ENCODE assay signal across 10 cellular contexts in the genomic region with DNA sequence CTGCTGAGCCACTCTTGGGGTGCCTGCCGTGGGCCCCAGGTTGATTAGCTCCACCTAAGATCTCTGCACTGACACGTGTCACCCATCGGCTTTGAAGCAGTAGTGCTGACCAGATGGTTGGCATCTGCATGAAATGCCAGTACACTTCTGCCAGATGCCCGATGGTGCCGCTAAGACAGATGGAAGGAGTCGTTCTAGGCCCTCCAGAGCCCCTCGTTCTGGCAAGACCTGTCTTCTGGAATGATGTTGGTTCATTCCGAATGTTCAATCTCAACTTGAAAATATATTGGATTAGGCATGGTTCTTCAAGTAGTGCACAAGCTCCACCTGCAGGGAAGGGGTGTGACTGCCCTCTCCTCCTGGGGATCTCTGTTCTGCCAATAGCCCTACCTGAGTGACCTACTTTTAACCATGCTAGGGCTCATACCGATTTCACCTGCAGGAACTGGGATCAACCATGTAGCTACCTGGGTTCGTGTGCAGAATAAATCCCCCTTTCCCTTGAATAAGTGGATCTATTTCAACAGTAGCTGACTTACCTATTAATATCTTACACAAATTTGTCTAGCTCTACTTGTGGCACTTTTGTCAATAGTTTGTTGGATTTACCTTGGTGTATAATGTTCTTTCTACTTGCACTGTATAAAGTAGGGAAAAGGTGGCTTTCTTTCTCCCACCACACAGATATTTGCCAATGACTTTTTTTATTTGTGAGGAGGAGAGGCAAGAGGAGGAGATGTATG.
A peak's percentile ranks its signal among the peaks of the same experiment; 100 is the strongest.
DNase-seq lines count a peak whose midpoint lies in the region; ATAC-seq, FAIRE-seq and TF ChIP-seq lines count a peak whose summit lies in the region.
"Had no signal": no experiment of that assay in that cellular context is flagged by ENCODE, and none has a peak within 500 bp of the region (broad histone marks: within the 10 kb centered on the region; RNA-seq: fewer than 3 reads in every experiment).

No MANE protein-coding gene starts in this region.

- POLR2A ChIA-PET in H1 (lab: Charles Lee; ENCODE audit: partially characterized antibody), result interaction anchor here (1.0 kb wide), 1 partner anchor 9 kb away, joined by 3 read pairs; no protein-coding TSS in a partner anchor
- POLR2A ChIA-PET in CD4-positive, alpha-beta memory T cell (lab: Charles Lee; ENCODE audit: partially characterized antibody), result no interaction called here

- H3K27ac ChIP-seq in H1 (ENCODE audit: low read depth, low read length) (no peak overlapping the region), parathyroid adenoma (no peak overlapping the region)
- no peak overlapping the region for H3K27ac ChIP-seq in CD4-positive, alpha-beta memory T cell (ENCODE audit: low read depth, low read length)

- CTCF ChIA-PET in H1 (lab: Charles Lee; ENCODE audit: partially characterized antibody), result interaction anchor here (0.5 to 4.6 kb wide), 61 partner anchors 8 to 816 kb away, joined by 3 to 43 read pairs (median 4); partner anchors contain the start of gene REG1B
- CTCF ChIA-PET in CD4-positive, alpha-beta memory T cell (lab: Charles Lee; ENCODE audit: partially characterized antibody), result interaction anchor here (1.4 kb wide), 1 partner anchor 10 kb away, joined by 6 read pairs; no protein-coding TSS in a partner anchor

- no peak overlapping the region for H3K23ac ChIP-seq in H1 (ENCODE audit: insufficient read length)

- H4K5ac ChIP-seq in H1 (ENCODE audit: insufficient read length, low read depth, low read length), result no peak overlapping the region

- no peak overlapping the region for H3K9ac ChIP-seq in H1 (replicated peaks in 1 of 4; ENCODE audit: extremely low read depth in 1 of 4, low read depth in 3 of 4, low read length in 3 of 4)
- H3K9ac ChIP-seq in parathyroid adenoma, result no peak overlapping the region

- no peaks in the 10 kb centered on the region for H3K27me3 Mint-ChIP-seq in activated T-helper 17 cell treated with anti-CD3 and anti-CD28 coated beads, Interleukin-2, amount 50 U/mL, for 72 hours
- H3K27me3 Mint-ChIP-seq in CD4-positive, alpha-beta memory T cell, result no peaks in the 10 kb centered on the region
- H3K27me3 Mint-ChIP-seq: dendritic cell treated with granulocyte-macrophage colony-stimulating factor and Interleukin-4, amounts not matched to agents 40 ng/mL and 50 ng/mL, for 4 days had no signal

- no peak overlapping the region for H2AFZ ChIP-seq in H1 (ENCODE audit: low read length)
- H2AFZ ChIP-seq in parathyroid adenoma, result peak overlapping the region; percentile 48

- ATAC-seq in activated T-helper 17 cell treated with anti-CD3 and anti-CD28 coated beads, Interleukin-2, amount 50 U/mL, for 72 hours (replicated peaks), result no peak

- no peak overlapping the region for H3K27ac Mint-ChIP-seq in activated T-helper 17 cell treated with anti-CD3 and anti-CD28 coated beads, Interleukin-2, amount 50 U/mL, for 72 hours
- H3K27ac Mint-ChIP-seq in CD4-positive, alpha-beta memory T cell, result no peak overlapping the region
- H3K27ac Mint-ChIP-seq: dendritic cell treated with granulocyte-macrophage colony-stimulating factor and Interleukin-4, amounts not matched to agents 40 ng/mL and 50 ng/mL, for 4 days; mesothelial cell of epicardium had no signal

- intact Hi-C loops in CD4-positive, alpha-beta memory T cell (cut with micrococcal nuclease), result no loop called here

- no peak overlapping the region for H3K18ac ChIP-seq in H1 (ENCODE audit: extremely low read depth, low read length)

- no peaks in the 10 kb centered on the region for H3K23me2 ChIP-seq in H1 (ENCODE audit: low read depth, low read length)

- H3K4ac ChIP-seq in H1 (replicated peaks; ENCODE audit: insufficient read length, low read depth, low read length), result no peak overlapping the region

- H3K9me3 ChIP-seq in H1 (ENCODE audit: insufficient read depth in 2 of 2, low read depth in 1 of 2, low read length in 1 of 2) (no peaks in the 10 kb centered on the region), parathyroid adenoma (ENCODE audit: control insufficient read depth, low read length) (no peaks in the 10 kb centered on the region)
- no peaks in the 10 kb centered on the region for H3K9me3 ChIP-seq in CD4-positive, alpha-beta memory T cell (ENCODE audit: control insufficient read depth in 1 of 2, low read length in 2 of 2)

- peak; percentile 93 for FAIRE-seq in H1 (lab: Jason Lieb, UNC)

- no peak overlapping the region for H2BK5ac ChIP-seq in H1 (ENCODE audit: low read depth, low read length)

- no peaks in the 10 kb centered on the region for H3K4me1 Mint-ChIP-seq in activated T-helper 17 cell treated with anti-CD3 and anti-CD28 coated beads, Interleukin-2, amount 50 U/mL, for 72 hours
- no peaks in the 10 kb centered on the region for H3K4me1 Mint-ChIP-seq in CD4-positive, alpha-beta memory T cell

- no peak overlapping the region for H2BK20ac ChIP-seq in H1 (ENCODE audit: low read length)

- DNase-seq in EH (ENCODE audit: low read depth) (peak; percentile 13), NCI-H2227 treated with DMSO at 0.1 percent for 48 hours (lab: John Stamatoyannopoulos, UW) (peak; percentile 4), H1 (ENCODE audit: low read depth in 1 of 2, low spot score in 2 of 2) (peak; percentile 33 to 59), GM19238 (ENCODE audit: insufficient read length, low spot score) (no peak)
- no peak for DNase-seq in stimulated activated CD4-positive, alpha-beta T cell treated with anti-CD3 and anti-CD28 coated beads, Interleukin-2, amount 100 ng/mL, for 24 hours
- DNase-seq in CD4-positive, alpha-beta memory T cell, result no peak

- no peak for TF ChIP-seq EP300 in H1 (IDR thresholded peaks at IDR 0.05; ENCODE audit: borderline replicate concordance in 1 of 2, low read depth in 2 of 2, low read length in 2 of 2)

- TF ChIP-seq POLR2A in H1 (IDR thresholded peaks at IDR 0.05; ENCODE audit: control extremely low read depth in 1 of 2, low read depth in 2 of 2, low read length in 2 of 2), result no peak

- H3K36me3 ChIP-seq in H1 (ENCODE audit: control insufficient read depth in 2 of 4, insufficient read depth in 4 of 4, low read length in 3 of 4), result no peaks in the 10 kb centered on the region
- H3K36me3 ChIP-seq in parathyroid adenoma (ENCODE audit: control insufficient read depth, insufficient read depth, low read length), result no peaks in the 10 kb centered on the region
- no peaks in the 10 kb centered on the region for H3K36me3 ChIP-seq in CD4-positive, alpha-beta memory T cell (ENCODE audit: insufficient read depth, low read length)

- TF ChIP-seq CTCF in H1 (IDR thresholded peaks at IDR 0.05; ENCODE audit: control extremely low read depth in 1 of 3, insufficient read depth in 1 of 3, low read depth in 1 of 3, low read length in 3 of 3) (peak; percentile 67 to 87 (median 75)), parathyroid adenoma (IDR thresholded peaks at IDR 0.05) (peak; percentile 33)

- peak; percentile 92 to 93 for TF ChIP-seq RAD21 in H1 (IDR thresholded peaks at IDR 0.05 in 1 of 2, conservative IDR thresholded peaks at IDR 0.05 in 1 of 2; ENCODE audit: low read depth in 2 of 2, low read length in 2 of 2)

- no peaks in the 10 kb centered on the region for H3K36me3 Mint-ChIP-seq in activated T-helper 17 cell treated with anti-CD3 and anti-CD28 coated beads, Interleukin-2, amount 50 U/mL, for 72 hours (ENCODE audit: low read depth)
- no peaks in the 10 kb centered on the region for H3K36me3 Mint-ChIP-seq in CD4-positive, alpha-beta memory T cell
- H3K36me3 Mint-ChIP-seq: mesothelial cell of epicardium had no signal

- no peak overlapping the region for H3K56ac ChIP-seq in H1 (replicated peaks; ENCODE audit: insufficient read length, low read depth, low read length)

- no peaks in the 10 kb centered on the region for H3K79me1 ChIP-seq in H1 (ENCODE audit: low read depth, low read length)

- peak overlapping the region; percentile 66; the same call in 1 of the 2 replicates for H4K8ac ChIP-seq in H1 (ENCODE audit: extremely low read depth, insufficient read depth, low read length)

- peak overlapping the region; percentile 54; the same call in 1 of the 2 replicates for H2BK15ac ChIP-seq in H1 (ENCODE audit: low read length)

- H3K27me3 ChIP-seq in H1 (replicated peaks in 1 of 4; ENCODE audit: control insufficient read depth in 3 of 4, extremely low read depth in 1 of 4, insufficient read depth in 3 of 4, low read length in 3 of 4) (no peaks in the 10 kb centered on the region), parathyroid adenoma (ENCODE audit: control insufficient read depth, insufficient read depth, low read length) (no peaks in the 10 kb centered on the region)
- no peaks in the 10 kb centered on the region for H3K27me3 ChIP-seq in CD4-positive, alpha-beta memory T cell (ENCODE audit: insufficient read depth, low read length)

- no peak overlapping the region for H3K4me2 ChIP-seq in H1 (ENCODE audit: insufficient read depth in 1 of 2, low read depth in 2 of 2, low read length in 2 of 2)
- H3K4me2 ChIP-seq in parathyroid adenoma (ENCODE audit: low read length), result no peak overlapping the region

- no peak overlapping the region for H2BK120ac ChIP-seq in H1 (replicated peaks; ENCODE audit: low read depth, low read length)

- WGBS in H1 (ENCODE audit: extremely low coverage in 1 of 2, insufficient coverage in 1 of 2, insufficient read length in 1 of 2, insufficient replicate concordance in 2 of 2, low coverage in 1 of 2, low lambda C conversion rate in 2 of 2, missing lambda C conversion rate in 1 of 2), 2 experiments, result 78% methylated on average over 10 of the region's 10 CpGs; no CpG with 5 or more reads in 1 of the 2 experiments

- H4K20me1 ChIP-seq in H1 (replicated peaks in 1 of 2; ENCODE audit: control insufficient read depth in 1 of 2, insufficient read depth in 2 of 2, low read length in 2 of 2), result no peaks in the 10 kb centered on the region

- H4K91ac ChIP-seq in H1 (replicated peaks; ENCODE audit: insufficient read length, low read length), result peak overlapping the region; percentile 55

- peaks cover 15% of the 10 kb centered on the region for H3K9me3 Mint-ChIP-seq in activated T-helper 17 cell treated with anti-CD3 and anti-CD28 coated beads, Interleukin-2, amount 50 U/mL, for 72 hours
- peaks cover 0 to 25% (median 8%) of the 10 kb centered on the region in 8 donors for H3K9me3 Mint-ChIP-seq in CD4-positive, alpha-beta memory T cell
- H3K9me3 Mint-ChIP-seq: dendritic cell treated with granulocyte-macrophage colony-stimulating factor and Interleukin-4, amounts not matched to agents 40 ng/mL and 50 ng/mL, for 4 days; mesothelial cell of epicardium had no signal

- H2AK5ac ChIP-seq in H1 (ENCODE audit: low read depth, low read length), result no peak overlapping the region

- no peak overlapping the region for H3K4me3 Mint-ChIP-seq in activated T-helper 17 cell treated with anti-CD3 and anti-CD28 coated beads, Interleukin-2, amount 50 U/mL, for 72 hours
- H3K4me3 Mint-ChIP-seq in CD4-positive, alpha-beta memory T cell, result no peak overlapping the region
- H3K4me3 Mint-ChIP-seq: dendritic cell treated with granulocyte-macrophage colony-stimulating factor and Interleukin-4, amounts not matched to agents 40 ng/mL and 50 ng/mL, for 4 days; mesothelial cell of epicardium had no signal

- H3K4me3 ChIP-seq in H1 (ENCODE audit: extremely low read depth in 1 of 4, insufficient read depth in 2 of 4, low read depth in 3 of 4, low read length in 4 of 4) (no peak overlapping the region), parathyroid adenoma (ENCODE audit: low read depth, low read length) (no peak overlapping the region)
- no peak overlapping the region for H3K4me3 ChIP-seq in CD4-positive, alpha-beta memory T cell (ENCODE audit: low read length in 2 of 2)

- peaks cover 0 to 8% (median 2%) of the 10 kb centered on the region in 4 experiments; a peak in 3 of 7 replicates for H3K4me1 ChIP-seq in H1 (replicated peaks in 1 of 4; ENCODE audit: control insufficient read depth in 3 of 4, insufficient read depth in 4 of 4, low read length in 3 of 4)
- peaks cover 5% of the 10 kb centered on the region for H3K4me1 ChIP-seq in parathyroid adenoma
- H3K4me1 ChIP-seq in CD4-positive, alpha-beta memory T cell (ENCODE audit: insufficient read depth, low read length), result no peaks in the 10 kb centered on the region

- H3K79me2 ChIP-seq in H1 (ENCODE audit: control insufficient read depth in 1 of 2, insufficient read depth in 2 of 2, low read length in 2 of 2) (no peaks in the 10 kb centered on the region), parathyroid adenoma (no peaks in the 10 kb centered on the region)

- no peak overlapping the region for H3K14ac ChIP-seq in H1 (ENCODE audit: insufficient read length)

- no peak overlapping the region; the same call in 1 of the 2 replicates for H2BK12ac ChIP-seq in H1 (ENCODE audit: low read depth, low read length)

Comparison
In these comparisons a context has a peak if more than half of its experiments do, and no peak if none do; other contexts are left out.
1. DNase-seq: peak in EH (single experiment), NCI-H2227 treated with DMSO at 0.1 percent for 48 hours (single experiment) and H1 (2 of 2); none in stimulated activated CD4-positive, alpha-beta T cell treated with anti-CD3 and anti-CD28 coated beads, Interleukin-2, amount 100 ng/mL, for 24 hours (0 of 2), CD4-positive, alpha-beta memory T cell (0 of 5) and GM19238 (single experiment).